20 cellular contexts compared by ENCODE assay signal in the genomic region with DNA sequence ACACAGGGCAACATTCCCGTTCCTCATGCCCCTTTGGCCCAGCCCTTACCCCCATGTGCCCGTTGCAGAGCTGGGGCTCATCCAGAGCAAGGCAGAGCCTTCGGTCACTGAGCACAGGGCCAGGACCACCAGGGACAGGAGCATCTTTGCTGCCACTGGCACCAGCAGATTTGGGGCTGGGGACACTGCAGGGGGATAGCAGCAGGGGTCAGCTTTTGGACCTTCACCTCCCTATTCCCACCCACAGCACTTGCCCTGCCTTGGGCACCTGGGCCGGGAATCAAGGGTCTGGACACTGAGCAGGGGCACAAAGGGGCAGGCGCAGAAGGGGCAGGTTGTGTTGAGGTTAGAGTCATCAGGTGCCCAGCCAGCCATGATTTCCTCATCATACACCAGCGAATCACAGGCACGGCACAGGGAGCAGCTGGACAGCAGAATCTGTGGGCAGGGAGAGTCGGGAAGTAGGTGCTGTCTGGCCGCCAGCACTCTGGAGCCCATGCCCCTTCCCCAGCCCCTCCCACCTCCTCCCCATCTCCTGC.
"Had no signal": no experiment of that assay in that cellular context is flagged by ENCODE, and none has a peak within 500 bp of the region (broad histone marks: within the 10 kb centered on the region; RNA-seq: fewer than 3 reads in every experiment).

No MANE protein-coding gene starts in this region.

- H3K27me3 ChIP-seq: body of pancreas, gastrocnemius medialis, pancreas, right lobe of liver, tibial artery, uterus had no signal

- H3K4me3 Mint-ChIP-seq: activated CD4-positive, alpha-beta T cell treated with anti-CD3 and anti-CD28 coated beads, Interleukin-2, amount 10 ng/mL, durations not matched to agents 24 days and 14 days; naive thymus-derived CD4-positive, alpha-beta T cell; stimulated activated memory B cell treated with anti-CD40 and anti-IgM and Interleukin-4, amounts not matched to agents 10 μg/mL and 1 μg/mL and 100 μg/mL, for 72 hours had no signal

- H3K36me3 Mint-ChIP-seq: activated naive CD4-positive, alpha-beta T cell treated with anti-CD3 and anti-CD28 coated beads, Interleukin-2, amount 50 U/mL, for 72 hours had no signal

- H3K27ac ChIP-seq: body of pancreas, gastrocnemius medialis, pancreas, right lobe of liver, tibial artery, uterus had no signal

- H3K27ac Mint-ChIP-seq: activated CD4-positive, alpha-beta T cell treated with anti-CD3 and anti-CD28 coated beads, Interleukin-2, amount 10 ng/mL, durations not matched to agents 24 days and 14 days; activated naive CD4-positive, alpha-beta T cell treated with anti-CD3 and anti-CD28 coated beads, Interleukin-2, amount 50 U/mL, for 72 hours; stimulated activated memory B cell treated with anti-CD40 and anti-IgM and Interleukin-4, amounts not matched to agents 10 μg/mL and 1 μg/mL and 100 μg/mL, for 72 hours had no signal

- H3K4me1 ChIP-seq: body of pancreas, gastrocnemius medialis, pancreas, right lobe of liver, uterus had no signal

- DNase-seq: activated CD4-positive, alpha-beta T cell treated with anti-CD3 and anti-CD28 coated beads, Interleukin-2, amount 10 ng/mL, durations not matched to agents 24 days and 14 days; activated CD8-positive, alpha-beta memory T cell treated with anti-CD3 and anti-CD28 coated beads, Interleukin-2, amount 50 U/mL, for 48 hours; activated gamma-delta T cell treated with Interleukin-2 at 50 U/mL for 16 hours; amniotic stem cell; body of pancreas; kidney glomerular epithelial cell; mesenchymal stem cell; naive thymus-derived CD4-positive, alpha-beta T cell; stimulated activated CD4-positive, alpha-beta T cell treated with anti-CD3 and anti-CD28 coated beads, Interleukin-4, amount 100 ng/mL, for 4 hours; T1000 had no signal

- ATAC-seq: activated naive CD4-positive, alpha-beta T cell treated with anti-CD3 and anti-CD28 coated beads, Interleukin-2, amount 50 U/mL, for 72 hours; body of pancreas; esophagus mucosa; gastrocnemius medialis; mucosa of descending colon; naive thymus-derived CD4-positive, alpha-beta T cell; pancreas; right lobe of liver; stimulated activated memory B cell treated with anti-CD40 and anti-IgM and Interleukin-4, amounts not matched to agents 10 μg/mL and 1 μg/mL and 100 μg/mL, for 72 hours had no signal

- H3K9me3 ChIP-seq: body of pancreas, gastrocnemius medialis, mucosa of descending colon, pancreas, right lobe of liver, tibial artery, uterus had no signal

- H3K4me3 ChIP-seq: body of pancreas, gastrocnemius medialis, mucosa of descending colon, pancreas, right lobe of liver, smooth muscle cell, tibial artery, uterus had no signal

- H3K36me3 ChIP-seq: uterus had no signal

- H3K9me3 Mint-ChIP-seq: activated CD4-positive, alpha-beta T cell treated with anti-CD3 and anti-CD28 coated beads, Interleukin-2, amount 10 ng/mL, durations not matched to agents 24 days and 14 days; activated naive CD4-positive, alpha-beta T cell treated with anti-CD3 and anti-CD28 coated beads, Interleukin-2, amount 50 U/mL, for 72 hours; naive thymus-derived CD4-positive, alpha-beta T cell; stimulated activated memory B cell treated with anti-CD40 and anti-IgM and Interleukin-4, amounts not matched to agents 10 μg/mL and 1 μg/mL and 100 μg/mL, for 72 hours had no signal

- H3K27me3 Mint-ChIP-seq: activated CD4-positive, alpha-beta T cell treated with anti-CD3 and anti-CD28 coated beads, Interleukin-2, amount 10 ng/mL, durations not matched to agents 24 days and 14 days; naive thymus-derived CD4-positive, alpha-beta T cell; stimulated activated memory B cell treated with anti-CD40 and anti-IgM and Interleukin-4, amounts not matched to agents 10 μg/mL and 1 μg/mL and 100 μg/mL, for 72 hours had no signal
